Comparison of ENCODE assay signal across 17 cellular contexts in the genomic region with DNA sequence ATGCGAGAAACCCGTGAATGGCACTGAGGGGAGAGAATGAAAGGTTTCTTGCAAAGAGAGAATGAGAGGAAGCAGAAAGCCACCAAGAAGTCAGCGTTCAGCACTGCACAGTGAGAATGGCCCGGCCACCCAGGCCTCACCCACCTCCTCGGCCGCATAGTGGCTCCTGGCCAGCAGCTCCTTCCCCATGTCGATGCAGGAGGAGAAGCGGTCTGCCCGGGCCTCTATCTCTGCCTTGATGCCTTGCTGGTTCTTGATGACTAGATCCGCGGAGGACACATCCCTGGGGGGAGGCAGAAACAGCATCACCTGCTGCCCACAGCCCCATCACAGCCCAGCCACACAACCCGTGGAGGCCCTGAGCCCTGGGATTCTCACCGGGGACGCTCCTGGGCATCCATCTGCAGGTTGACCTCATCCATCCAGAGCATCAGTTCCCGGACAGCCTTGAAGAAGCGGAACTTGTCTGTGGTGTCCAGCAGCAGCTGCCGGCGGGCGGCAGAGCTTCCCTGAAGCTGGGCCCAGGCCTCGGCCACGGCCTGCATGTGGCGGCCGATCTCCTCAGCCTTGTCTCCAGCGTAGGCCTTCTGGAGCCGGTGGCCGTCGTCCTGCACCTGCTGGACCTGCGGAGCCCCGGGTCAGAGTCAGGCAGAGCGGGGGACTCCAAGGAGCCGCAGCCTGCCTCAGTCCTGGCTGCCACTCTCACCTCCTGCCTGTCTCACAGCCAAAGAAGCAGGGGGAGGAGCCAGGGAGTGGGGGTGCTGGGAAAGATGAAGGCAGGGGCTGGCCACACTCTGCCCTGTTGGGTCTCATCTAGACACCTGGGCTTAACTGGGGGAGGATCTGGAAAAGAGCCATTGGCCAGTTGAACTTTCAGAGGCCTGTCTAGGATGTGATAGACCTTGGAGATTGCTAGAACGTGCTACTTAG.
"Had no signal": no experiment of that assay in that cellular context is flagged by ENCODE, and none has a peak within 500 bp of the region (broad histone marks: within the 10 kb centered on the region; RNA-seq: fewer than 3 reads in every experiment).

No MANE protein-coding gene starts in this region.

- ATAC-seq: natural killer cell; stimulated activated effector memory CD8-positive, alpha-beta T cell treated with anti-CD3 and anti-CD28 coated beads, Interleukin-12 subunit alpha, Interleukin-12 subunit beta, amount 100 ng/mL, for 72 hours had no signal

- H3K27ac ChIP-seq: epithelial cell of prostate, hepatocyte, stomach had no signal

- H3K9me3 Mint-ChIP-seq: activated naive CD4-positive, alpha-beta T cell treated with anti-CD3 and anti-CD28 coated beads, Interleukin-2, amount 50 U/mL, for 24 hours; activated T-cell treated with anti-CD3 and anti-CD28 coated beads, Interleukin-2, amount 50 U/mL, for 72 hours; natural killer cell; stimulated activated effector memory CD8-positive, alpha-beta T cell treated with anti-CD3 and anti-CD28 coated beads, Interleukin-12 subunit alpha, Interleukin-12 subunit beta, amount 100 ng/mL, for 72 hours had no signal

- H2AFZ ChIP-seq: hepatocyte had no signal

- H3K9me3 ChIP-seq: stomach had no signal

- H3K4me2 ChIP-seq: hepatocyte had no signal

- FAIRE-seq: astrocyte, bronchial epithelial cell, keratinocyte had no signal

- H3K4me3 Mint-ChIP-seq: activated naive CD4-positive, alpha-beta T cell treated with anti-CD3 and anti-CD28 coated beads, Interleukin-2, amount 50 U/mL, for 24 hours; activated T-cell treated with anti-CD3 and anti-CD28 coated beads, Interleukin-2, amount 50 U/mL, for 72 hours; natural killer cell; stimulated activated effector memory CD8-positive, alpha-beta T cell treated with anti-CD3 and anti-CD28 coated beads, Interleukin-12 subunit alpha, Interleukin-12 subunit beta, amount 100 ng/mL, for 72 hours had no signal

- H3K27ac Mint-ChIP-seq: activated naive CD4-positive, alpha-beta T cell treated with anti-CD3 and anti-CD28 coated beads, Interleukin-2, amount 50 U/mL, for 24 hours; activated T-cell treated with anti-CD3 and anti-CD28 coated beads, Interleukin-2, amount 50 U/mL, for 72 hours; natural killer cell; stimulated activated effector memory CD8-positive, alpha-beta T cell treated with anti-CD3 and anti-CD28 coated beads, Interleukin-12 subunit alpha, Interleukin-12 subunit beta, amount 100 ng/mL, for 72 hours had no signal

- H3K27me3 Mint-ChIP-seq: activated naive CD4-positive, alpha-beta T cell treated with anti-CD3 and anti-CD28 coated beads, Interleukin-2, amount 50 U/mL, for 24 hours; progenitor cell of endocrine pancreas had no signal

- DNase-seq: activated CD4-positive, alpha-beta T cell treated with anti-CD3 and anti-CD28 coated beads for 1 hour; activated gamma-delta T cell; activated T-cell treated with anti-CD3 and anti-CD28 coated beads, Interleukin-2, amount 50 U/mL, for 72 hours; foreskin fibroblast; natural killer cell; stimulated activated CD4-positive, alpha-beta T cell treated with anti-CD3 and anti-CD28 coated beads, Interleukin-15, amount 100 ng/mL, for 24 hours; stimulated activated CD4-positive, alpha-beta T cell treated with anti-CD3 and anti-CD28 coated beads, Interleukin-4, amount 100 ng/mL, for 24 hours; stomach had no signal

- H3K4me3 ChIP-seq: hepatocyte, lung, stomach had no signal

- H3K36me3 Mint-ChIP-seq: activated naive CD4-positive, alpha-beta T cell treated with anti-CD3 and anti-CD28 coated beads, Interleukin-2, amount 50 U/mL, for 24 hours; natural killer cell; stimulated activated effector memory CD8-positive, alpha-beta T cell treated with anti-CD3 and anti-CD28 coated beads, Interleukin-12 subunit alpha, Interleukin-12 subunit beta, amount 100 ng/mL, for 72 hours had no signal

- H3K27me3 ChIP-seq: hepatocyte, stomach had no signal

- H3K4me1 Mint-ChIP-seq: activated naive CD4-positive, alpha-beta T cell treated with anti-CD3 and anti-CD28 coated beads, Interleukin-2, amount 50 U/mL, for 24 hours; stimulated activated effector memory CD8-positive, alpha-beta T cell treated with anti-CD3 and anti-CD28 coated beads, Interleukin-12 subunit alpha, Interleukin-12 subunit beta, amount 100 ng/mL, for 72 hours had no signal
